ENCODE assay signal across 20 cellular contexts in the genomic region with DNA sequence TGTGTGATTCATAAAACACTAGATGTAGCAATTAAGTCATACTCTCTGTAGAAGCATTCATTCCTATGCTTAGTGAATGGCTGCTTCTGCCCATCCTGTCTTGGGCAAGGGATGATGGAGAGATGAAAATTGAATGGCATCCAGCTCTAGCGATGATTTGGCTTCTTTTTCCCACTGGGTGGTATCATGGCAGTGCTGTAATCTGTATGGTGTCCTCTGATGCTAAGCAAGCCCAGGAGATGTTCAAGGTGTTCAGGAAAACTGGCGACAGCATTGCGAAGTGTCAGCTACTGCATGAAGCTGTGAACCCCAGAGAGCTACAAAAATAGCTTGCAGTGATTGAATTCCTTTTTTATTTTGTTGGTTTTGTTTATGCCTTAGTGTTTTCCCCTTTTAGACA.
"Had no signal": no experiment of that assay in that cellular context is flagged by ENCODE, and none has a peak within 500 bp of the region (broad histone marks: within the 10 kb centered on the region; RNA-seq: fewer than 3 reads in every experiment).

No MANE protein-coding gene starts in this region.

- H3K27ac ChIP-seq: epithelial cell of prostate, esophagus muscularis mucosa, neutrophil, psoas muscle, right lobe of liver, spleen, testis, tibial nerve, upper lobe of right lung, vagina had no signal

- H3K4me1 ChIP-seq: psoas muscle, right lobe of liver, spleen, testis, tibial nerve, upper lobe of right lung, vagina had no signal

- H3K36me3 ChIP-seq: esophagus muscularis mucosa, neutrophil, right lobe of liver, spleen, upper lobe of right lung, vagina had no signal

- H3K4me3 ChIP-seq: esophagus muscularis mucosa, mucosa of descending colon, psoas muscle, right lobe of liver, spleen, testis, tibial nerve, upper lobe of right lung, vagina had no signal

- DNase-seq: effector memory CD8-positive, alpha-beta T cell; foreskin fibroblast; kidney; mucosa of descending colon; naive thymus-derived CD8-positive, alpha-beta T cell; psoas muscle; retina; right lobe of liver; spleen; stimulated activated CD4-positive, alpha-beta T cell treated with anti-CD3 and anti-CD28 coated beads, Interleukin-15, amount 100 ng/mL, for 24 hours; stimulated activated CD4-positive, alpha-beta T cell treated with anti-CD3 and anti-CD28 coated beads, Interleukin-1b, Interleukin-23, amount 100 ng/mL, for 48 hours; stimulated activated CD4-positive, alpha-beta T cell treated with anti-CD3 and anti-CD28 coated beads, Interleukin-4, amount 100 ng/mL, for 24 hours; testis; upper lobe of right lung had no signal

- H3K27me3 ChIP-seq: esophagus muscularis mucosa, neutrophil, right lobe of liver, spleen, testis, tibial nerve, upper lobe of right lung, vagina had no signal

- H3K9me3 ChIP-seq: esophagus muscularis mucosa, mucosa of descending colon, neutrophil, psoas muscle, right lobe of liver, spleen, testis, tibial nerve, upper lobe of right lung, vagina had no signal

- ATAC-seq: effector memory CD8-positive, alpha-beta T cell; mucosa of descending colon; naive thymus-derived CD8-positive, alpha-beta T cell; psoas muscle; right lobe of liver; stimulated activated memory B cell treated with anti-CD40 and anti-IgM and Interleukin-4, amounts not matched to agents 10 μg/mL and 1 μg/mL and 100 μg/mL, for 72 hours; upper lobe of right lung had no signal
